ENCODE assay signal across 28 cellular contexts in genomic region chr1:71224958-71225357, GRCh38.
"Had no signal": no experiment of that assay in that cellular context is flagged by ENCODE, and none has a peak within 500 bp of the region (broad histone marks: within the 10 kb centered on the region; RNA-seq: fewer than 3 reads in every experiment).

No MANE protein-coding gene starts in this region.

- H3K4me1 ChIP-seq: esophagus squamous epithelium, lower lobe of right lung, parathyroid adenoma, right lobe of liver, stomach, tibial artery, upper lobe of left lung had no signal

- H3K27me3 Mint-ChIP-seq: effector memory CD8-positive, alpha-beta T cell had no signal

- H3K4me3 Mint-ChIP-seq: effector memory CD8-positive, alpha-beta T cell; immature natural killer cell; natural killer cell; neural crest cell; stimulated activated effector memory CD8-positive, alpha-beta T cell treated with anti-CD3 and anti-CD28 coated beads, Interleukin-12 subunit alpha, Interleukin-12 subunit beta, amount 100 ng/mL, for 72 hours had no signal

- H3K36me3 Mint-ChIP-seq: immature natural killer cell; natural killer cell; stimulated activated effector memory CD8-positive, alpha-beta T cell treated with anti-CD3 and anti-CD28 coated beads, Interleukin-12 subunit alpha, Interleukin-12 subunit beta, amount 100 ng/mL, for 72 hours had no signal

- FAIRE-seq: endometrium, keratinocyte, small intestine, urothelium cell line had no signal

- H3K4me1 Mint-ChIP-seq: immature natural killer cell; natural killer cell; neural crest cell; stimulated activated effector memory CD8-positive, alpha-beta T cell treated with anti-CD3 and anti-CD28 coated beads, Interleukin-12 subunit alpha, Interleukin-12 subunit beta, amount 100 ng/mL, for 72 hours had no signal

- DNase-seq: dermis blood vessel endothelial cell; effector memory CD8-positive, alpha-beta T cell; erythroblast; esophagus squamous epithelium; foreskin melanocyte; hypothalamus; immature natural killer cell; left ventricle myocardium superior; lower lobe of right lung; natural killer cell; right lobe of liver; small intestine; stimulated activated CD4-positive, alpha-beta T cell treated with anti-CD3 and anti-CD28 coated beads, Interleukin-15, amount 100 ng/mL, for 24 hours; stimulated activated CD4-positive, alpha-beta T cell treated with anti-CD3 and anti-CD28 coated beads, Interleukin-4, amount 100 ng/mL, for 1 hour; stimulated activated naive CD4-positive, alpha-beta T cell treated with Interleukin-2 at 50 U/mL for 16 hours; stomach; testis; tibial artery; upper lobe of left lung had no signal

- H3K27me3 ChIP-seq: esophagus squamous epithelium, neutrophil, right lobe of liver, stomach, testis, tibial artery, upper lobe of left lung had no signal

- H3K27ac Mint-ChIP-seq: effector memory CD8-positive, alpha-beta T cell; immature natural killer cell; natural killer cell; progenitor cell of endocrine pancreas; stimulated activated effector memory CD8-positive, alpha-beta T cell treated with anti-CD3 and anti-CD28 coated beads, Interleukin-12 subunit alpha, Interleukin-12 subunit beta, amount 100 ng/mL, for 72 hours had no signal

- H3K9me3 ChIP-seq: esophagus squamous epithelium, lower lobe of right lung, neutrophil, right lobe of liver, stomach, testis, tibial artery, upper lobe of left lung had no signal

- H3K27ac ChIP-seq: coronary artery, lower lobe of right lung, neutrophil, parathyroid adenoma, right lobe of liver, stomach, tibial artery, upper lobe of left lung had no signal

- H3K4me3 ChIP-seq: coronary artery, esophagus squamous epithelium, lower lobe of right lung, right lobe of liver, stomach, testis, tibial artery, upper lobe of left lung had no signal

- H3K36me3 ChIP-seq: esophagus squamous epithelium, lower lobe of right lung, neutrophil, right lobe of liver, stomach, tibial artery, upper lobe of left lung had no signal

- H3K9me3 Mint-ChIP-seq: neural crest cell had no signal
